Comparison of ENCODE assay signal across 22 cellular contexts in the genomic region with DNA sequence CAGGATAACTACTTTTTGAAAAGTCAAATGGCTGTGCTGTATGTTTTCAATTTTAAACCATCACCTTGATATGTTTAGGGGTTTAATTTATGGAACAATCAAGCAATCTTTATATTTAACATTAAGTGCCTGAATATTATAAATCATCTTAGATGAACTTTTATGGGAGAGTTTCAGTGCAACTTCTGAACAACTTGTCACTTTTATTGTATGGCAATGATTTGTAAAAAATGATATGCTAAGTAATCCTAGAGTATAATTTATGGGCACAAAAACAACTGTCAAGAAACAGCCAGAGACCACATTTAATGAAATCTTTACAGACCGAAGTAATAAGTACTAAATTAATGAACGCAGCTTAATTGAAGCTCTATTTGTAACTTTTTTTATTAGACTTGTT.
DNase-seq lines count a peak whose midpoint lies in the region; TF ChIP-seq lines count a peak whose summit lies in the region.
"Had no signal": no experiment of that assay in that cellular context is flagged by ENCODE, and none has a peak within 500 bp of the region (broad histone marks: within the 10 kb centered on the region; RNA-seq: fewer than 3 reads in every experiment).

No MANE protein-coding gene starts in this region.

- no peak overlapping the region for H3K9ac ChIP-seq in iPS-18a (ENCODE audit: low read length)
- H3K9ac ChIP-seq: BLaER1 treated with 17β-estradiol and CSF1 and Interleukin-3, amounts not matched to agents 10 nM and 100 nM had no signal

- H3K36me3 ChIP-seq in HEK293 (ENCODE audit: control insufficient read depth in 2 of 2, insufficient read depth in 1 of 2, low read length in 2 of 2) = 0 out of 3 replicates have a peak, but pooled peaks cover 0 to 3% of the 10 kb centered on the region in 2 experiments
- H3K36me3 ChIP-seq in iPS-18a (ENCODE audit: control insufficient read depth, low read depth, low read length) = no peaks in the 10 kb centered on the region

- H3K4me3 ChIP-seq in HEK293 (ENCODE audit: low read depth, low read length) (no peak overlapping the region), iPS-18a (ENCODE audit: low read length) (no peak overlapping the region)
- H3K4me3 ChIP-seq: A549; BLaER1 treated with 17β-estradiol and CSF1 and Interleukin-3, amounts not matched to agents 10 nM and 100 nM; GM12878 had no signal

- no peaks in the 10 kb centered on the region for H3K9me3 Mint-ChIP-seq in nephron
- H3K9me3 Mint-ChIP-seq: CD4-positive, alpha-beta T cell; CD8-positive, alpha-beta T cell had no signal

- TF ChIP-seq CTCF in HEK293 (tag by site-specific recombination; IDR thresholded peaks at IDR 0.05) = no peak
- no peak for TF ChIP-seq CTCF in nephron (IDR thresholded peaks at IDR 0.05; ENCODE audit: unreplicated experiment in 3 of 3)

- H3K9me3 ChIP-seq in HEK293 (ENCODE audit: control insufficient read depth, insufficient read depth, low read depth, low read length) (no peaks in the 10 kb centered on the region), iPS-18a (ENCODE audit: control insufficient read depth, low read depth, low read length) (no peaks in the 10 kb centered on the region)
- H3K9me3 ChIP-seq: A549; BLaER1 treated with 17β-estradiol and CSF1 and Interleukin-3, amounts not matched to agents 10 nM and 100 nM; Caco-2 had no signal

- H3K4me3 Mint-ChIP-seq in nephron = no peak overlapping the region
- H3K4me3 Mint-ChIP-seq: B cell; CD4-positive, alpha-beta T cell; CD8-positive, alpha-beta T cell had no signal

- POLR2A ChIA-PET in HEK293 (lab: Yijun Ruan, JAX) = no interaction called here

- H3K36me3 Mint-ChIP-seq in nephron (ENCODE audit: low read depth) = peaks cover 24% of the 10 kb centered on the region
- H3K36me3 Mint-ChIP-seq: CD8-positive, alpha-beta T cell had no signal

- H3K4me1 ChIP-seq in HEK293 (ENCODE audit: control insufficient read depth, insufficient read depth, low read length) = peaks cover 11% of the 10 kb centered on the region; the same call in 1 of the 2 replicates
- H3K4me1 ChIP-seq in iPS-18a (ENCODE audit: control insufficient read depth, low read depth, low read length) = peaks cover 6% of the 10 kb centered on the region

- CTCF ChIA-PET in HEK293 (lab: Yijun Ruan, JAX) = no interaction called here

- H3K27ac ChIP-seq in HEK293 (ENCODE audit: extremely low read depth, low read depth, low read length) = no peak overlapping the region
- peak overlapping the region; percentile 18 for H3K27ac ChIP-seq in iPS-18a (ENCODE audit: low read length)
- H3K27ac ChIP-seq: 22Rv1; BLaER1 treated with 17β-estradiol and CSF1 and Interleukin-3, amounts not matched to agents 10 nM and 100 nM; C4-2B had no signal

- DNase-seq in ecto neural progenitor cell (ENCODE audit: low spot score) (no peak), GM19238 (ENCODE audit: insufficient read length, low spot score) (no peak)
- DNase-seq: AML-193; Caco-2; Calu3; CD4-positive, alpha-beta T cell; CD8-positive, alpha-beta T cell; DMS153; DMS53; DMS79; DND-41; EL; GDM1 had no signal

- H3K4me1 Mint-ChIP-seq in nephron = peaks cover 61% of the 10 kb centered on the region
- H3K4me1 Mint-ChIP-seq: B cell had no signal

- peak overlapping the region; percentile 44 to 96 (median 77) for H3K27ac Mint-ChIP-seq in nephron
- H3K27ac Mint-ChIP-seq: B cell; CD4-positive, alpha-beta T cell; CD8-positive, alpha-beta T cell had no signal

- no peaks in the 10 kb centered on the region for H3K27me3 Mint-ChIP-seq in nephron (ENCODE audit: low read depth)
- H3K27me3 Mint-ChIP-seq: B cell; CD4-positive, alpha-beta T cell had no signal

- H3K27me3 ChIP-seq in iPS-18a (ENCODE audit: control insufficient read depth, insufficient read depth, low read length) = no peaks in the 10 kb centered on the region
- H3K27me3 ChIP-seq: BLaER1 treated with 17β-estradiol and CSF1 and Interleukin-3, amounts not matched to agents 10 nM and 100 nM had no signal

TF ChIP-seq in HEK293, 187 proteins besides CTCF, POLR2A, EP300 and RAD21:
- TF ChIP-seq ZNF621 (tag by site-specific recombination; IDR thresholded peaks at IDR 0.05) (no peak), ZNF354C (tag by site-specific recombination; IDR thresholded peaks at IDR 0.05; ENCODE audit: borderline replicate concordance, low read depth) (no peak), ZBTB1 (tag by site-specific recombination; IDR thresholded peaks at IDR 0.05) (no peak), ZNF580 (tag by site-specific recombination; IDR thresholded peaks at IDR 0.05) (no peak), YY1 (tag by site-specific recombination; IDR thresholded peaks at IDR 0.05) (no peak), ZNF658 (tag by site-specific recombination; IDR thresholded peaks at IDR 0.05) (no peak), ZNF239 (tag by site-specific recombination; IDR thresholded peaks at IDR 0.05) (no peak), FEZF1 (tag by site-specific recombination; IDR thresholded peaks at IDR 0.05) (peak; percentile 48), ZNF394 (tag by site-specific recombination; IDR thresholded peaks at IDR 0.05; ENCODE audit: borderline replicate concordance) (no peak), ZNF416 (tag by site-specific recombination; IDR thresholded peaks at IDR 0.05) (no peak)
- TF ChIP-seq, protein P1, sequence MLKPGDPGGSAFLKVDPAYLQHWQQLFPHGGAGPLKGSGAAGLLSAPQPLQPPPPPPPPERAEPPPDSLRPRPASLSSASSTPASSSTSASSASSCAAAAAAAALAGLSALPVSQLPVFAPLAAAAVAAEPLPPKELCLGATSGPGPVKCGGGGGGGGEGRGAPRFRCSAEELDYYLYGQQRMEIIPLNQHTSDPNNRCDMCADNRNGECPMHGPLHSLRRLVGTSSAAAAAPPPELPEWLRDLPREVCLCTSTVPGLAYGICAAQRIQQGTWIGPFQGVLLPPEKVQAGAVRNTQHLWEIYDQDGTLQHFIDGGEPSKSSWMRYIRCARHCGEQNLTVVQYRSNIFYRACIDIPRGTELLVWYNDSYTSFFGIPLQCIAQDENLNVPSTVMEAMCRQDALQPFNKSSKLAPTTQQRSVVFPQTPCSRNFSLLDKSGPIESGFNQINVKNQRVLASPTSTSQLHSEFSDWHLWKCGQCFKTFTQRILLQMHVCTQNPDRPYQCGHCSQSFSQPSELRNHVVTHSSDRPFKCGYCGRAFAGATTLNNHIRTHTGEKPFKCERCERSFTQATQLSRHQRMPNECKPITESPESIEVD (tag by site-specific recombination; IDR thresholded peaks at IDR 0.05) = peak; percentile 61; the same call in 1 of the 2 replicates
- TF ChIP-seq, protein P2, sequence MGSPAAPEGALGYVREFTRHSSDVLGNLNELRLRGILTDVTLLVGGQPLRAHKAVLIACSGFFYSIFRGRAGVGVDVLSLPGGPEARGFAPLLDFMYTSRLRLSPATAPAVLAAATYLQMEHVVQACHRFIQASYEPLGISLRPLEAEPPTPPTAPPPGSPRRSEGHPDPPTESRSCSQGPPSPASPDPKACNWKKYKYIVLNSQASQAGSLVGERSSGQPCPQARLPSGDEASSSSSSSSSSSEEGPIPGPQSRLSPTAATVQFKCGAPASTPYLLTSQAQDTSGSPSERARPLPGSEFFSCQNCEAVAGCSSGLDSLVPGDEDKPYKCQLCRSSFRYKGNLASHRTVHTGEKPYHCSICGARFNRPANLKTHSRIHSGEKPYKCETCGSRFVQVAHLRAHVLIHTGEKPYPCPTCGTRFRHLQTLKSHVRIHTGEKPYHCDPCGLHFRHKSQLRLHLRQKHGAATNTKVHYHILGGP (tag by site-specific recombination; IDR thresholded peaks at IDR 0.05) = 0 out of 2 replicates have a peak, but pooled peaks have one; percentile 21
